Comparison of ENCODE assay signal across 8 cellular contexts in genomic region chr17:39244600-39245570, GRCh38. TPM values are rescaled to one million over a fixed set of nuclear protein-coding genes. Genes with fewer than 3 reads are reported as not detected.
A peak's percentile ranks its signal among the peaks of the same experiment; 100 is the strongest.
DNase-seq lines count a peak whose midpoint lies in the region; ATAC-seq lines count a peak whose summit lies in the region.

No MANE protein-coding gene starts in this region.

- intact Hi-C loops in left colon (cut with DNase I, micrococcal nuclease), result loop anchor here in 1 of 2 donors (5.0 kb wide), 1 partner anchor 38 kb away; no protein-coding TSS in a partner anchor

- ATAC-seq in HG02870 (IDR thresholded peaks at IDR 0.05; ENCODE audit: unreplicated experiment), result peak; percentile 63
- peak; percentile 88 to 95 for ATAC-seq in activated CD4-positive, CD25-positive, alpha-beta regulatory T cell treated with anti-CD3 and anti-CD28 coated beads, Interleukin-2, amount 50 U/mL, for 24 hours
- peak; percentile 79 for ATAC-seq in central memory CD8-positive, alpha-beta T cell (replicated peaks; ENCODE audit: extremely low read depth, poor library complexity, severe bottlenecking)
- ATAC-seq in left colon, result peak; percentile 91
- ATAC-seq in GM18502 (IDR thresholded peaks at IDR 0.05; ENCODE audit: poor library complexity, unreplicated experiment), result no peak

- DNase-seq in COLO668 (lab: John Stamatoyannopoulos, UW; ENCODE audit: unreplicated experiment) (peak; percentile 71), NCI-H460 (ENCODE audit: extremely low read depth, low read depth) (peak; percentile 81), left colon (peak; percentile 74 to 91)
- peak; percentile 75 to 82 for DNase-seq in central memory CD8-positive, alpha-beta T cell (ENCODE audit: low spot score in 2 of 2)
- peak; percentile 85 to 88 for DNase-seq in stimulated activated CD4-positive, alpha-beta T cell treated with anti-CD3 and anti-CD28 coated beads, Interleukin-2, amount 100 ng/mL, for 48 hours

- no peak overlapping the region for H3K4me3 Mint-ChIP-seq in central memory CD8-positive, alpha-beta T cell

- H3K27ac Mint-ChIP-seq in central memory CD8-positive, alpha-beta T cell (ENCODE audit: low read depth), result no peak overlapping the region

- H3K27me3 Mint-ChIP-seq in central memory CD8-positive, alpha-beta T cell, result no peaks in the 10 kb centered on the region

- peaks cover 15% of the 10 kb centered on the region for H3K4me1 Mint-ChIP-seq in central memory CD8-positive, alpha-beta T cell

- no peaks in the 10 kb centered on the region for H3K9me3 Mint-ChIP-seq in central memory CD8-positive, alpha-beta T cell

- H3K36me3 Mint-ChIP-seq in central memory CD8-positive, alpha-beta T cell (ENCODE audit: insufficient read depth), result peaks cover 14% of the 10 kb centered on the region

RNA-seq across cellular contexts. Expression of gene STAC2, which starts 19.1 kb away (rescaled TPM):
- not detected in 2 replicates for total RNA-seq in NCI-H460 (2014; rRNA removed; shearing (Covaris generic))
- 0.10 TPM in 1 of 2 replicates, not detected in the other for polyA plus RNA-seq in NCI-H460 (2014; cell fraction: nucleus; rRNA removed)
- under 1 TPM in 1 of 2 donors, not detected in 1; 0.17 TPM for total RNA-seq in left colon

RNA-seq across cellular contexts. Expression of gene RPL19, which starts 44.8 kb away (rescaled TPM):
- total RNA-seq in NCI-H460 (2014; rRNA removed; shearing (Covaris generic)), result 4,756 and 4,857 TPM in 2 replicates
- 2,493 and 2,828 TPM in 2 replicates for polyA plus RNA-seq in NCI-H460 (2014; cell fraction: nucleus; rRNA removed)
- 1,000 to 10,000 TPM; 1,376 to 1,435 TPM for total RNA-seq in left colon

RNA-seq across cellular contexts. Expression of gene CACNB1, which starts 47.4 kb away (rescaled TPM):
- 3.4 and 3.6 TPM in 2 replicates for total RNA-seq in NCI-H460 (2014; rRNA removed; shearing (Covaris generic))
- 6.7 and 13.1 TPM in 2 replicates for polyA plus RNA-seq in NCI-H460 (2014; cell fraction: nucleus; rRNA removed)
- total RNA-seq in left colon, result 10 to 100 TPM; 12.7 to 16.1 TPM
